28 cellular contexts compared by ENCODE assay signal in genomic region chr6:31842056-31842455, GRCh38. TPM values are rescaled to one million over a fixed set of nuclear protein-coding genes. Genes with fewer than 3 reads are reported as not detected.
DNase-seq lines count a peak whose midpoint lies in the region; ATAC-seq and TF ChIP-seq lines count a peak whose summit lies in the region.
"Had no signal": no experiment of that assay in that cellular context is flagged by ENCODE, and none has a peak within 500 bp of the region (broad histone marks: within the 10 kb centered on the region; RNA-seq: fewer than 3 reads in every experiment).

No MANE protein-coding gene starts in this region.

- H3K9me3 ChIP-seq in Panc1 (ENCODE audit: control insufficient read depth, insufficient read depth, low read depth, low read length), result no peaks in the 10 kb centered on the region
- H3K9me3 ChIP-seq: ascending aorta; BLaER1 treated with 17β-estradiol and CSF1 and Interleukin-3, amounts not matched to agents 10 nM and 100 nM; pancreas; Peyer's patch had no signal

- H3K4me1 ChIP-seq in Panc1 (ENCODE audit: control insufficient read depth, insufficient read depth, low read length), result peaks cover 28% of the 10 kb centered on the region

- H3K36me3 Mint-ChIP-seq in neural crest cell (ENCODE audit: low read depth), result peaks cover 27% of the 10 kb centered on the region

- H3K27ac Mint-ChIP-seq in neural crest cell (ENCODE audit: unreplicated experiment), result no peak overlapping the region

- in situ Hi-C loops in Panc1 (cut with HindIII; ENCODE audit: low pct_unique_long_range_greater_than_20kb, low sequenced_read_pairs), result no loop called here

- H3K4me3 Mint-ChIP-seq in neural crest cell, result peak overlapping the region; percentile 65
- H3K4me3 Mint-ChIP-seq: naive B cell had no signal

- H3K36me3 ChIP-seq in Panc1 (ENCODE audit: control insufficient read depth, insufficient read depth, low read length), result peaks cover 14% of the 10 kb centered on the region

- TF ChIP-seq POLR2A in GM19099 (IDR thresholded peaks at IDR 0.05; ENCODE audit: extremely low read depth, insufficient read length, low read depth), result peak; percentile 33

- POLR2A ChIA-PET in Panc1 (lab: Charles Lee), result interaction anchor here (0.6 kb wide), 1 partner anchor 1128 kb away, joined by 5 read pairs; no protein-coding TSS in a partner anchor

- intact Hi-C loops in Panc1 (cut with micrococcal nuclease; ENCODE audit: unreplicated experiment), result no loop called here

- no peaks in the 10 kb centered on the region for H3K9me3 Mint-ChIP-seq in neural crest cell
- H3K9me3 Mint-ChIP-seq: naive B cell had no signal

- BruUV-seq in Panc1 (replicated peaks; lab: Mats Ljungman, UMichigan), result no TSS peak

- no peak for TF ChIP-seq CTCF in Panc1 (IDR thresholded peaks at IDR 0.05)
- TF ChIP-seq CTCF in neural crest cell (conservative IDR thresholded peaks at IDR 0.05), result no peak

- H3K4me3 ChIP-seq in Panc1 (ENCODE audit: low read depth in 2 of 2, low read length in 2 of 2), result no peak overlapping the region
- H3K4me3 ChIP-seq: ascending aorta; BLaER1 treated with 17β-estradiol and CSF1 and Interleukin-3, amounts not matched to agents 10 nM and 100 nM; pancreas; Peyer's patch had no signal

- peak; percentile 67 for DNase-seq in activated CD8-positive, alpha-beta memory T cell treated with anti-CD3 and anti-CD28 coated beads for 24 hours
- no peak for DNase-seq in activated CD8-positive, alpha-beta memory T cell treated with anti-CD3 and anti-CD28 coated beads, Interleukin-2, amount 50 U/mL, for 48 hours
- no peak for DNase-seq in Panc1 (ENCODE audit: low read depth, low spot score)
- DNase-seq in neural crest cell (ENCODE audit: low read depth, low spot score), result no peak
- DNase-seq in 8988T, result no peak
- DNase-seq in NCI-H345 (lab: John Stamatoyannopoulos, UW), result no peak
- DNase-seq: ACHN; activated CD4-positive, alpha-beta T cell treated with anti-CD3 and anti-CD28 coated beads for 48 hours; activated effector memory CD4-positive, alpha-beta T cell treated with Interleukin-2 at 50 U/mL for 16 hours; caudate nucleus; dermis blood vessel endothelial cell; HCEC 1CT; mesendoderm; naive B cell; NCI-H1048; NCI-H1930; NCI-H2227 treated with DMSO at 0.1 percent for 48 hours; NCI-H748 treated with DMSO at 0.1 percent for 48 hours; pancreas; Peyer's patch; substantia nigra; T-helper 2 cell had no signal

- no peaks in the 10 kb centered on the region for H3K27me3 ChIP-seq in Panc1 (ENCODE audit: control insufficient read depth, insufficient read depth, low read length)
- H3K27me3 ChIP-seq: ascending aorta; BLaER1 treated with 17β-estradiol and CSF1 and Interleukin-3, amounts not matched to agents 10 nM and 100 nM; pancreas; Peyer's patch had no signal

- no peaks in the 10 kb centered on the region for H3K27me3 Mint-ChIP-seq in neural crest cell (ENCODE audit: low read depth)
- H3K27me3 Mint-ChIP-seq: naive B cell had no signal

- CTCF ChIA-PET in Panc1 (lab: Charles Lee), result no interaction called here

- H3K4me1 Mint-ChIP-seq in neural crest cell, result peaks cover 15% of the 10 kb centered on the region

- H3K27ac ChIP-seq in Panc1 (ENCODE audit: low read length), result no peak overlapping the region
- H3K27ac ChIP-seq: ascending aorta, pancreas, Peyer's patch had no signal

- ATAC-seq in Panc1 (peak; percentile 20), GM19324 (IDR thresholded peaks at IDR 0.05; ENCODE audit: low FRiP score, unreplicated experiment) (no peak)
- ATAC-seq: left lobe of liver, pancreas, right cardiac atrium had no signal

RNA-seq across cellular contexts. Expression of gene HSPA1B, which starts 14.5 kb away (rescaled TPM):
- 147 TPM for total RNA-seq in Panc1 (2021; ENCODE audit: unreplicated experiment)
- 235 TPM for polyA plus RNA-seq in Panc1 (2012; ENCODE audit: insufficient read length)
- 78.5 and 82.5 TPM in 2 replicates for total RNA-seq in neural crest cell

RNA-seq across cellular contexts. Expression of gene NEU1, which starts 20.6 kb away (rescaled TPM):
- 111 TPM for total RNA-seq in Panc1 (2021; ENCODE audit: unreplicated experiment)
- polyA plus RNA-seq in Panc1 (2012; ENCODE audit: insufficient read length), result 103 TPM
- 46.3 and 49.9 TPM in 2 replicates for total RNA-seq in neural crest cell

RNA-seq across cellular contexts. Expression of gene HSPA1A, which starts 26.7 kb away (rescaled TPM):
- 169 TPM for total RNA-seq in Panc1 (2021; ENCODE audit: unreplicated experiment)
- polyA plus RNA-seq in Panc1 (2012; ENCODE audit: insufficient read length), result 344 TPM
- total RNA-seq in neural crest cell, result 70.3 and 72.3 TPM in 2 replicates

RNA-seq across cellular contexts. Expression of gene HSPA1L, which starts 27.0 kb away (rescaled TPM):
- total RNA-seq in Panc1 (2021; ENCODE audit: unreplicated experiment), result 2.8 TPM
- 3.8 TPM for polyA plus RNA-seq in Panc1 (2012; ENCODE audit: insufficient read length)
- 1.5 and 1.8 TPM in 2 replicates for total RNA-seq in neural crest cell
- total RNA-seq: ascending aorta had no signal

RNA-seq across cellular contexts. Expression of gene LSM2, which starts 35.3 kb away (rescaled TPM):
- total RNA-seq in Panc1 (2021; ENCODE audit: unreplicated experiment), result 89.7 TPM
- 91.3 TPM for polyA plus RNA-seq in Panc1 (2012; ENCODE audit: insufficient read length)
- 122 and 135 TPM in 2 replicates for total RNA-seq in neural crest cell
